ENCODE assay signal across 8 cellular contexts in genomic region chr3:98039322-98040024, GRCh38.
DNase-seq lines count a peak whose midpoint lies in the region; ATAC-seq, FAIRE-seq and TF ChIP-seq lines count a peak whose summit lies in the region.

No MANE protein-coding gene starts in this region.

- DNase-seq in NCI-H2081 treated with DMSO at 0.1 percent for 48 hours (lab: John Stamatoyannopoulos, UW) = peak; percentile 91
- DNase-seq in brain microvascular endothelial cell = peak; percentile 86
- DNase-seq in smooth muscle cell of the brain vasculature (ENCODE audit: low read depth, low spot score) = peak; percentile 71

- H3K9me3 ChIP-seq in iPS-18c (ENCODE audit: control insufficient read depth, insufficient read depth, low read length) = no peaks in the 10 kb centered on the region

- peaks cover 9% of the 10 kb centered on the region for H3K4me1 ChIP-seq in ACC112 (ENCODE audit: control insufficient read depth, insufficient read depth, low read length, unreplicated experiment)

- peak overlapping the region; percentile 94 for H2AFZ ChIP-seq in ACC112 (ENCODE audit: low read length, unreplicated experiment)

- no peaks in the 10 kb centered on the region for H3K36me3 ChIP-seq in ACC112 (ENCODE audit: insufficient read depth, low read length)
- H3K36me3 ChIP-seq in brain microvascular endothelial cell (replicated peaks) = no peaks in the 10 kb centered on the region

- H3K27me3 ChIP-seq in ACC112 (ENCODE audit: insufficient read depth, low read length) = peaks cover 69% of the 10 kb centered on the region
- H3K27me3 ChIP-seq in brain microvascular endothelial cell (replicated peaks) = no peaks in the 10 kb centered on the region

- H3K79me2 ChIP-seq in ACC112 (ENCODE audit: control insufficient read depth, insufficient read depth, low read length, unreplicated experiment) = no peaks in the 10 kb centered on the region

- TF ChIP-seq CTCF in brain microvascular endothelial cell (IDR thresholded peaks at IDR 0.05; ENCODE audit: low read depth, low read length, missing control alignments) = peak; percentile 84

- ATAC-seq in GM18519 (IDR thresholded peaks at IDR 0.05; ENCODE audit: low FRiP score, unreplicated experiment) (peak; percentile 85), HG03064 (IDR thresholded peaks at IDR 0.05; ENCODE audit: low read depth, unreplicated experiment) (peak; percentile 98)

- peak overlapping the region; percentile 73 for H3K4me3 ChIP-seq in ACC112 (ENCODE audit: low read depth, low read length)
- H3K4me3 ChIP-seq in brain microvascular endothelial cell (ENCODE audit: low read depth, low read length) = peak overlapping the region; percentile 49
- H3K4me3 ChIP-seq in iPS-18c (ENCODE audit: insufficient read depth, low read depth, low read length) = peak overlapping the region; percentile 39; the same call in 1 of the 2 replicates

- peak; percentile 62 for FAIRE-seq in TTC549 (lab: Jason Lieb, UNC)

- H3K27ac ChIP-seq in ACC112 (ENCODE audit: low read depth, low read length) (no peak overlapping the region), brain microvascular endothelial cell (no peak overlapping the region)

- in situ Hi-C loops in brain microvascular endothelial cell (cut with HindIII; ENCODE audit: low pct_ligation_motif_present, low sequenced_read_pairs) = no loop called here
